Comparison of ENCODE assay signal across 21 cellular contexts in genomic region chr6:33977606-33978438, GRCh38.
DNase-seq lines count a peak whose midpoint lies in the region; ATAC-seq, FAIRE-seq and TF ChIP-seq lines count a peak whose summit lies in the region.
"Had no signal": no experiment of that assay in that cellular context is flagged by ENCODE, and none has a peak within 500 bp of the region (broad histone marks: within the 10 kb centered on the region; RNA-seq: fewer than 3 reads in every experiment).

No MANE protein-coding gene starts in this region.

- peak overlapping the region; percentile 89; the same call in 1 of the 2 replicates for H3K27ac ChIP-seq in VCaP
- no peak overlapping the region for H3K27ac ChIP-seq in kidney (ENCODE audit: low read depth in 2 of 2, low read length in 2 of 2)
- no peak overlapping the region for H3K27ac ChIP-seq in suprapubic skin
- H3K27ac ChIP-seq: HL-60, psoas muscle, SK-N-MC, vagina had no signal

- no peak for TF ChIP-seq CTCF in VCaP (conservative IDR thresholded peaks at IDR 0.05)
- TF ChIP-seq CTCF in kidney (IDR thresholded peaks at IDR 0.05; ENCODE audit: borderline replicate concordance, extremely low read depth, insufficient read depth): no peak
- no peak for TF ChIP-seq CTCF in suprapubic skin (IDR thresholded peaks at IDR 0.05)

- peaks cover 37% of the 10 kb centered on the region for H3K27me3 ChIP-seq in suprapubic skin
- H3K27me3 ChIP-seq: vagina had no signal

- H3K4me3 ChIP-seq in kidney (ENCODE audit: low read length in 2 of 2): no peak overlapping the region
- no peak overlapping the region for H3K4me3 ChIP-seq in suprapubic skin
- H3K4me3 ChIP-seq: psoas muscle, SK-N-MC, vagina had no signal

- intact Hi-C loops in kidney (cut with DNase I): no loop called here

- no peaks in the 10 kb centered on the region for H3K4me1 ChIP-seq in kidney (ENCODE audit: control insufficient read depth in 1 of 2, insufficient read depth in 1 of 2, low read depth in 1 of 2, low read length in 2 of 2)
- H3K4me1 ChIP-seq in suprapubic skin: no peaks in the 10 kb centered on the region
- H3K4me1 ChIP-seq: psoas muscle, vagina had no signal

- ATAC-seq in HG02623 (IDR thresholded peaks at IDR 0.05; ENCODE audit: unreplicated experiment) (no peak), HG02588 (IDR thresholded peaks at IDR 0.05; ENCODE audit: unreplicated experiment) (no peak)
- ATAC-seq: HCT116, psoas muscle had no signal

- DNase-seq in activated CD8-positive, alpha-beta memory T cell treated with anti-CD3 and anti-CD28 coated beads, Interleukin-2, amount 50 U/mL, for 4 hours: peak; percentile 5
- DNase-seq in activated CD8-positive, alpha-beta memory T cell treated with anti-CD3 and anti-CD28 coated beads for 24 hours: no peak
- DNase-seq in kidney (peak; percentile 41), suprapubic skin (ENCODE audit: low spot score in 2 of 2) (peak; percentile 41 to 63), medulla oblongata (ENCODE audit: extremely low spot score) (no peak)
- DNase-seq: activated CD4-positive, alpha-beta T cell treated with anti-CD3 and anti-CD28 coated beads, Interleukin-2, amount 50 U/mL, for 4 hours; activated T-cell treated with anti-CD3 and anti-CD28 coated beads for 4 hours; DMS79 treated with DMSO at 0.1 percent for 48 hours; NCI-H1092 treated with DMSO at 0.1 percent for 48 hours; NCI-H187 treated with DMSO at 0.1 percent for 48 hours; NCI-H2227 treated with DMSO at 0.1 percent for 48 hours; psoas muscle had no signal

- FAIRE-seq in kidney (lab: Jason Lieb, UNC): no peak
- FAIRE-seq: bronchial epithelial cell, keratinocyte had no signal

- no peak for TF ChIP-seq POLR2A in suprapubic skin (IDR thresholded peaks at IDR 0.05)

- H3K9me3 ChIP-seq in kidney (ENCODE audit: control insufficient read depth in 1 of 2, low read length in 2 of 2) (no peaks in the 10 kb centered on the region), suprapubic skin (no peaks in the 10 kb centered on the region)
- H3K9me3 ChIP-seq: psoas muscle, vagina had no signal

- TF ChIP-seq EP300 in suprapubic skin (IDR thresholded peaks at IDR 0.05): no peak

- H3K9ac ChIP-seq in kidney (ENCODE audit: low read length in 2 of 2): no peak overlapping the region

- H3K36me3 ChIP-seq in kidney (ENCODE audit: control insufficient read depth in 1 of 2, insufficient read depth in 2 of 2, low read length in 2 of 2): no peaks in the 10 kb centered on the region
- H3K36me3 ChIP-seq in suprapubic skin: no peaks in the 10 kb centered on the region
- H3K36me3 ChIP-seq: vagina had no signal

- 81% methylated on average over 10 of the region's 16 CpGs for WGBS in suprapubic skin

Comparison
In these comparisons a context has a peak if more than half of its experiments do, and no peak if none do; other contexts are left out.
1. DNase-seq: peak in activated CD8-positive, alpha-beta memory T cell treated with anti-CD3 and anti-CD28 coated beads, Interleukin-2, amount 50 U/mL, for 4 hours (single experiment), kidney (single experiment) and suprapubic skin (2 of 2); none in activated CD8-positive, alpha-beta memory T cell treated with anti-CD3 and anti-CD28 coated beads for 24 hours (single experiment) and medulla oblongata (single experiment).